8 cellular contexts compared by ENCODE assay signal in the genomic region with DNA sequence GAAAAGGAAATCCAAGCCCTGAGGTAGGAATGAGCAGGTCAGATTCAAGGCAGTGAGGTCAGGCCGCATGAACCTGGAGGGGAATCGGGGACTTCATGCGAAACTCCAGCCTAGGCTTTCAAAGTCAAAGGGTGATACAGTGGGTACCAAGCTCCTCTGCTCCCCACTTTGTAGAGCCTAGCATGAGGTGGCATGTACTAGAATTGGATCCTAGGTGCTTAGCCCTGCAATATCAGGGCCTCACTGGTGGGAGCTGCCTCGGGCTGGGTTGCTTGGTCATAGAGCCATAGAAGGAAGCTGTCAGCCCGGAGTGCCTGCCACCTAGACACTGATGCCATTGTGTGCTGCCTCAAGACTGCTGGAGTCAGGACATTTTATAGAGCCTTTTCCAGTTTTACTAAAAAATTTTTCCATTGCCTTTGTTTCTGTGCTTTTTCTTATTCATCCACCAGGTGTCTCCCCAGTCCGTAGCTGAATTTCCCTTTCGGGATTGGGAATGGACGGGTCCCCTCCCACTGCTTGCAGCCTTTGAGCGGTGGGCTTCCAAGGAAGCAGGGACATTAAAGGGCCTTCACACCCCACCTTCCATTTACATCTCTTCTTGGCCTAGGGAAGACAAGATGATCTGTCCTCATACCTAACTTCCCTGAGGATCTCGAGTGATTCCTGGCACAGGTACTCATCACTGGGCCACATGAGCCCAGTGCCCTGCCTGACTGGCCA. TPM values are rescaled to one million over a fixed set of nuclear protein-coding genes. Genes with fewer than 3 reads are reported as not detected.
A peak's percentile ranks its signal among the peaks of the same experiment; 100 is the strongest.
DNase-seq lines count a peak whose midpoint lies in the region; ATAC-seq, FAIRE-seq and TF ChIP-seq lines count a peak whose summit lies in the region.

No MANE protein-coding gene starts in this region.

- TF ChIP-seq EP300 in A549 (IDR thresholded peaks at IDR 0.05), result no peak

- no peaks in the 10 kb centered on the region for H3K9me3 ChIP-seq in A549
- no peaks in the 10 kb centered on the region for H3K9me3 ChIP-seq in adipocyte (ENCODE audit: control insufficient read depth, low read length)
- H3K9me3 ChIP-seq in left lung, result no peaks in the 10 kb centered on the region

- TF ChIP-seq RAD21 in A549 (conservative IDR thresholded peaks at IDR 0.05 in 1 of 2, IDR thresholded peaks at IDR 0.05 in 1 of 2), result peak; percentile 68 to 69

- WGBS in A549 (ENCODE audit: missing lambda C conversion rate), result 46% methylated on average over 10 of the region's 10 CpGs

- no peak for FAIRE-seq in A549 (lab: Jason Lieb, UNC)

- peaks cover 17% of the 10 kb centered on the region for H3K4me1 ChIP-seq in A549
- peaks cover 17% of the 10 kb centered on the region for H3K4me1 ChIP-seq in adipocyte (ENCODE audit: control insufficient read depth, insufficient read depth, low read length)
- peaks cover 6 to 30% of the 10 kb centered on the region in 2 donors for H3K4me1 ChIP-seq in left lung

- no peak overlapping the region for H3K27ac ChIP-seq in A549
- no peak overlapping the region for H3K27ac ChIP-seq in left lung

- H3K4me2 ChIP-seq in A549, result no peak overlapping the region

- H3K4me3 ChIP-seq in A549 (no peak overlapping the region), adipocyte (ENCODE audit: low read length) (no peak overlapping the region), left lung (no peak overlapping the region)

- POLR2A ChIA-PET in A549 (lab: Yijun Ruan, JAX), result interaction anchor here (0.6 to 1.3 kb wide), 3 partner anchors 13 to 22 kb away, joined by 3 to 6 read pairs (median 3); no protein-coding TSS in a partner anchor

- TF ChIP-seq CTCF in A549 (IDR thresholded peaks at IDR 0.05) (peak; percentile 75), GM12872 (IDR thresholded peaks at IDR 0.05; ENCODE audit: insufficient read depth, low read depth, low read length) (0 out of 3 replicates have a peak, but pooled peaks have one; percentile 26), left lung (IDR thresholded peaks at IDR 0.05) (peak; percentile 47 to 64)

- H3K36me3 ChIP-seq in adipocyte (ENCODE audit: control insufficient read depth, insufficient read depth, low read length, severe bottlenecking) (peaks cover 34% of the 10 kb centered on the region), left lung (peaks cover 0 to 50% of the 10 kb centered on the region in 2 donors)

- H3K27me3 ChIP-seq in adipocyte (replicated peaks; ENCODE audit: control insufficient read depth, insufficient read depth, low read length) (no peaks in the 10 kb centered on the region), left lung (no peaks in the 10 kb centered on the region)

- no peak for TF ChIP-seq POLR2A in A549 (IDR thresholded peaks at IDR 0.05; ENCODE audit: low read length)

- ATAC-seq in A549 (no peak), left lung (no peak)

- CTCF ChIA-PET in A549 (lab: Yijun Ruan, JAX), result interaction anchor here (0.6 to 25.8 kb wide), 17 partner anchors 9 to 730 kb away, joined by 3 to 608 read pairs (median 4); a partner anchor contains a TSS

- intact Hi-C loops in left lung (cut with DNase I), result no loop called here

- no peak overlapping the region for H3K9ac ChIP-seq in adipocyte (ENCODE audit: low read length)

- DNase-seq in A549 (ENCODE audit: low read depth in 1 of 2, low spot score in 1 of 2), result peak; percentile 54 to 55
- DNase-seq in adipocyte (ENCODE audit: low read depth), result peak; percentile 75
- DNase-seq in left lung, result no peak
- no peak for DNase-seq in stimulated activated CD4-positive, alpha-beta T cell treated with anti-CD3 and anti-CD28 coated beads, Interleukin-2, amount 100 ng/mL, for 24 hours
- DNase-seq in NCI-H128 (lab: John Stamatoyannopoulos, UW; ENCODE audit: unreplicated experiment), result no peak
- no peak for DNase-seq in HuH-7.5 (ENCODE audit: low spot score)
- DNase-seq in DMS153 treated with DMSO at 0.1 percent for 48 hours (lab: John Stamatoyannopoulos, UW; ENCODE audit: unreplicated experiment), result no peak

TF ChIP-seq in A549, 52 proteins besides CTCF, POLR2A, EP300 and RAD21:
- TF ChIP-seq SMC3 (IDR thresholded peaks at IDR 0.05) (peak; percentile 65), MYC (IDR thresholded peaks at IDR 0.05; ENCODE audit: borderline replicate concordance, low read length) (no peak), HOXB13 (CRISPR knock-in tag; IDR thresholded peaks at IDR 0.05; ENCODE audit: low read depth) (no peak)
TF ChIP-seq in A549: peak in this region for 1.

RNA-seq across cellular contexts. Expression of a gene that starts 5.5 kb away (rescaled TPM):
- polyA plus RNA-seq in A549 (2011; rRNA removed) (13.8 and 15.7 TPM in 2 replicates), A549 (2017; fragmentation: RNase III; extraction: RNeasy Plus Mini Kit Qiagen cat#74134 plus additional on column Dnase treatment) (23.8 to 35.5 TPM (median 34.0 TPM) in 3 replicates)
- 24.1 and 41.0 TPM in 2 replicates for polyA plus RNA-seq in A549 (2012; cell fraction: cytosol; rRNA removed)
- 98.0 and 113 TPM in 2 replicates for polyA plus RNA-seq in A549 (2012; cell fraction: nucleus; rRNA removed)
- 17.2 and 17.9 TPM in 2 replicates for polyA minus RNA-seq in A549 (2011; rRNA and poly(A)+ RNA removed)
- 10 to 100 TPM; 47.6 to 48.6 TPM for total RNA-seq in left lung

RNA-seq across cellular contexts. Expression of a gene that starts 6.8 kb away (rescaled TPM):
- polyA plus RNA-seq in A549 (2011; rRNA removed), result 21.1 and 26.7 TPM in 2 replicates
- 19.5 and 21.8 TPM in 2 replicates for polyA plus RNA-seq in A549 (2012; cell fraction: cytosol; rRNA removed)
- 16.0 and 20.8 TPM in 2 replicates for polyA plus RNA-seq in A549 (2012; cell fraction: nucleus; rRNA removed)
- polyA plus RNA-seq in A549 (2017; fragmentation: RNase III; extraction: RNeasy Plus Mini Kit Qiagen cat#74134 plus additional on column Dnase treatment), result 34.7 to 36.0 TPM (median 35.9 TPM) in 3 replicates
- polyA minus RNA-seq in A549 (2011; rRNA and poly(A)+ RNA removed), result 21.0 and 21.4 TPM in 2 replicates
- total RNA-seq in left lung, result 1 to 10 TPM; 3.4 to 6.6 TPM

RNA-seq across cellular contexts. Expression of a gene that starts 6.8 kb away (rescaled TPM):
- 76.3 and 77.4 TPM in 2 replicates for polyA plus RNA-seq in A549 (2011; rRNA removed)
- polyA plus RNA-seq in A549 (2012; cell fraction: cytosol; rRNA removed), result 193 and 212 TPM in 2 replicates
- polyA plus RNA-seq in A549 (2012; cell fraction: nucleus; rRNA removed), result 145 and 218 TPM in 2 replicates
- polyA plus RNA-seq in A549 (2017; fragmentation: RNase III; extraction: RNeasy Plus Mini Kit Qiagen cat#74134 plus additional on column Dnase treatment), result 82.2 to 86.7 TPM (median 83.4 TPM) in 3 replicates
- polyA minus RNA-seq in A549 (2011; rRNA and poly(A)+ RNA removed), result 17.5 and 27.5 TPM in 2 replicates
- 10 to 100 TPM; 55.0 to 67.9 TPM for total RNA-seq in left lung

RNA-seq across cellular contexts. Expression of a gene that starts 24.8 kb away (rescaled TPM):
- polyA plus RNA-seq in A549 (2011; rRNA removed), result 17.4 and 31.1 TPM in 2 replicates
- polyA plus RNA-seq in A549 (2012; cell fraction: cytosol; rRNA removed), result 10.7 and 14.0 TPM in 2 replicates
- polyA plus RNA-seq in A549 (2012; cell fraction: nucleus; rRNA removed), result 22.3 and 28.5 TPM in 2 replicates
- polyA plus RNA-seq in A549 (2017; fragmentation: RNase III; extraction: RNeasy Plus Mini Kit Qiagen cat#74134 plus additional on column Dnase treatment), result 10.2 to 13.5 TPM (median 13.3 TPM) in 3 replicates
- 27.1 and 33.0 TPM in 2 replicates for polyA minus RNA-seq in A549 (2011; rRNA and poly(A)+ RNA removed)
- total RNA-seq in left lung, result 10 to 100 TPM in 1 of 2 donors, 1 to 10 TPM in 1; 2.7 to 18.9 TPM

RNA-seq across cellular contexts. Expression of a gene that starts 36.8 kb away (rescaled TPM):
- polyA plus RNA-seq in A549 (2011; rRNA removed) (0.20 and 0.21 TPM in 2 replicates), A549 (2017; fragmentation: RNase III; extraction: RNeasy Plus Mini Kit Qiagen cat#74134 plus additional on column Dnase treatment) (0.56 to 0.79 TPM (median 0.63 TPM) in 3 replicates)
- polyA plus RNA-seq in A549 (2012; cell fraction: cytosol; rRNA removed), result 0.94 and 1.1 TPM in 2 replicates
- 2.1 and 2.3 TPM in 2 replicates for polyA plus RNA-seq in A549 (2012; cell fraction: nucleus; rRNA removed)
- polyA minus RNA-seq in A549 (2011; rRNA and poly(A)+ RNA removed), result 0.25 and 0.44 TPM in 2 replicates
- under 1 TPM; 0.58 to 0.96 TPM for total RNA-seq in left lung

Comparison
In these comparisons a context has a peak if more than half of its experiments do, and no peak if none do; other contexts are left out.
1. DNase-seq: peak in A549 (2 of 2) and adipocyte (single experiment); none in left lung (0 of 2), stimulated activated CD4-positive, alpha-beta T cell treated with anti-CD3 and anti-CD28 coated beads, Interleukin-2, amount 100 ng/mL, for 24 hours (0 of 2), NCI-H128 (single experiment), HuH-7.5 (single experiment) and DMS153 treated with DMSO at 0.1 percent for 48 hours (single experiment).
2. Peak in every context shown above with its lines, with median percentiles within 50 percentile points of each other: CTCF ChIP-seq.